Comparison of ENCODE assay signal across 9 cellular contexts in genomic region chr16:2770057-2770780, GRCh38. TPM values are rescaled to one million over a fixed set of nuclear protein-coding genes. Genes with fewer than 3 reads are reported as not detected.
A peak's percentile ranks its signal among the peaks of the same experiment; 100 is the strongest.
DNase-seq lines count a peak whose midpoint lies in the region; ATAC-seq and TF ChIP-seq lines count a peak whose summit lies in the region.
"Had no signal": no experiment of that assay in that cellular context is flagged by ENCODE, and none has a peak within 500 bp of the region (broad histone marks: within the 10 kb centered on the region; RNA-seq: fewer than 3 reads in every experiment).

No MANE protein-coding gene starts in this region.

- BruUV-seq in Caco-2 (replicated peaks; lab: Mats Ljungman, UMichigan) (no TSS peak), MCF 10A (replicated peaks; lab: Mats Ljungman, UMichigan) (no TSS peak)

- DNase-seq in Caco-2 (peak in 1 of 2 experiments; percentile 50), MCF 10A (ENCODE audit: unreplicated experiment) (peak; percentile 52), C1 segment of cervical spinal cord (lab: John Stamatoyannopoulos, UW) (no peak)
- DNase-seq: activated gamma-delta T cell had no signal

- TF ChIP-seq CTCF in Caco-2 (IDR thresholded peaks at IDR 0.05; ENCODE audit: insufficient read depth in 1 of 2, low read depth in 1 of 2, low read length in 1 of 2, severe bottlenecking in 1 of 2, unreplicated experiment in 1 of 2) (peak in 1 of 2 experiments; percentile 3), MCF 10A (IDR thresholded peaks at IDR 0.05; ENCODE audit: unreplicated experiment) (peak; percentile 26), nephron (IDR thresholded peaks at IDR 0.05; ENCODE audit: unreplicated experiment in 3 of 3) (no peak)

- no peak overlapping the region for H3K4me3 Mint-ChIP-seq in Caco-2 (ENCODE audit: unreplicated experiment)
- peak overlapping the region; percentile 74 for H3K4me3 Mint-ChIP-seq in MCF 10A (ENCODE audit: unreplicated experiment)
- H3K4me3 Mint-ChIP-seq in nephron = no peak overlapping the region

- POLR2A ChIA-PET in Caco-2 (lab: Charles Lee) = no interaction called here
- POLR2A ChIA-PET in MCF 10A (lab: Yijun Ruan, JAX) = interaction anchor here (0.6 to 5.3 kb wide), 11 partner anchors 8 to 1081 kb away, joined by 3 to 190 read pairs (median 19); partner anchors contain the start of genes ELOB, FLYWCH1, FLYWCH2 and KCTD5

- H3K27me3 Mint-ChIP-seq in Caco-2 (ENCODE audit: insufficient read depth, unreplicated experiment) (no peaks in the 10 kb centered on the region), MCF 10A (ENCODE audit: insufficient read depth, unreplicated experiment) (no peaks in the 10 kb centered on the region), nephron (ENCODE audit: low read depth) (no peaks in the 10 kb centered on the region)

- CTCF ChIA-PET in Caco-2 (lab: Charles Lee) = no interaction called here
- CTCF ChIA-PET in MCF 10A (lab: Yijun Ruan, JAX) = interaction anchor here (0.6 to 3.9 kb wide), 7 partner anchors 8 to 499 kb away, joined by 3 to 15 read pairs (median 6); partner anchors contain the start of gene SRRM2

- no peak for ATAC-seq in GM18519 (IDR thresholded peaks at IDR 0.05; ENCODE audit: low FRiP score, unreplicated experiment)
- ATAC-seq in GM21529 (IDR thresholded peaks at IDR 0.05; ENCODE audit: unreplicated experiment) = no peak
- ATAC-seq in HG03521 (IDR thresholded peaks at IDR 0.05; ENCODE audit: unreplicated experiment) = no peak

- intact Hi-C loops in Caco-2 (cut with micrococcal nuclease; ENCODE audit: unreplicated experiment) (no loop called here), MCF 10A (cut with micrococcal nuclease) (loop anchor here (1.0 kb wide), 1 partner anchor 49 kb away; no protein-coding TSS in a partner anchor)

- H3K4me1 Mint-ChIP-seq in Caco-2 (ENCODE audit: low read depth, unreplicated experiment) (peaks cover 28% of the 10 kb centered on the region), MCF 10A (ENCODE audit: insufficient read depth, unreplicated experiment) (peaks cover 49% of the 10 kb centered on the region), nephron (peaks cover 25% of the 10 kb centered on the region)

- H3K27me3 ChIP-seq in Caco-2 (replicated peaks; ENCODE audit: control insufficient read depth, insufficient read depth, low read length) (no peaks in the 10 kb centered on the region), HUES48 (ENCODE audit: control insufficient read depth, insufficient read depth, low read length) (no peaks in the 10 kb centered on the region)

- H3K27ac Mint-ChIP-seq in Caco-2 (ENCODE audit: unreplicated experiment) = peak overlapping the region; percentile 25
- H3K27ac Mint-ChIP-seq in MCF 10A (ENCODE audit: low read depth, unreplicated experiment) = peak overlapping the region; percentile 81
- peak overlapping the region; percentile 29 to 79 (median 32) for H3K27ac Mint-ChIP-seq in nephron

- no peaks in the 10 kb centered on the region for H3K9me3 Mint-ChIP-seq in Caco-2 (ENCODE audit: unreplicated experiment)
- no peaks in the 10 kb centered on the region for H3K9me3 Mint-ChIP-seq in MCF 10A (ENCODE audit: unreplicated experiment)
- H3K9me3 Mint-ChIP-seq in nephron = peaks cover 8% of the 10 kb centered on the region

- H3K9me3 ChIP-seq in Caco-2 = no peaks in the 10 kb centered on the region
- no peaks in the 10 kb centered on the region for H3K9me3 ChIP-seq in HUES48 (ENCODE audit: control insufficient read depth, insufficient read depth, low read length)

- no peak overlapping the region for H3K9ac ChIP-seq in HUES48 (ENCODE audit: low read depth, low read length)

- H3K36me3 ChIP-seq in Caco-2 (ENCODE audit: control insufficient read depth, insufficient read depth, low read length) = peaks cover 14% of the 10 kb centered on the region
- peaks cover 96% of the 10 kb centered on the region for H3K36me3 ChIP-seq in HUES48 (ENCODE audit: control insufficient read depth, insufficient read depth, low read length)

- H3K36me3 Mint-ChIP-seq in Caco-2 (ENCODE audit: insufficient read depth, unreplicated experiment) (peaks cover 94% of the 10 kb centered on the region), MCF 10A (ENCODE audit: insufficient read depth, unreplicated experiment) (peaks cover 98% of the 10 kb centered on the region), nephron (ENCODE audit: low read depth) (peaks cover 75% of the 10 kb centered on the region)

- H3K4me1 ChIP-seq in Caco-2 (no peaks in the 10 kb centered on the region), HUES48 (ENCODE audit: control insufficient read depth, insufficient read depth, low read length) (no peaks in the 10 kb centered on the region)

- H3K27ac ChIP-seq in HUES48 (ENCODE audit: low read depth, low read length) = peak overlapping the region; percentile 47

- H3K4me3 ChIP-seq in Caco-2 (ENCODE audit: low read depth, low read length) = no peak overlapping the region
- no peak overlapping the region for H3K4me3 ChIP-seq in HUES48 (ENCODE audit: low read depth, low read length)

RNA-seq across cellular contexts. Expression of gene ELOB, which starts 6.9 kb away (rescaled TPM):
- total RNA-seq in Caco-2 (2022) (175 and 184 TPM in 2 replicates), MCF 10A (2022) (438 and 504 TPM in 2 replicates)

RNA-seq across cellular contexts. Expression of gene PRSS33, which starts 17.1 kb away (rescaled TPM):
- total RNA-seq in Caco-2 (2022) (not detected in 2 replicates), MCF 10A (2022) (not detected in 2 replicates)

RNA-seq across cellular contexts. Expression of gene SRRM2, which starts 17.8 kb away (rescaled TPM):
- 332 and 382 TPM in 2 replicates for total RNA-seq in Caco-2 (2022)
- total RNA-seq in MCF 10A (2022) = 710 and 779 TPM in 2 replicates

RNA-seq across cellular contexts. Expression of gene PRSS41, which starts 28.1 kb away (rescaled TPM):
- total RNA-seq in Caco-2 (2022) (not detected in 2 replicates), MCF 10A (2022) (not detected in 2 replicates)

RNA-seq across cellular contexts. Expression of gene PRSS21, which starts 46.8 kb away (rescaled TPM):
- total RNA-seq in Caco-2 (2022) = not detected in 2 replicates
- total RNA-seq in MCF 10A (2022) = 16.4 TPM in 2 replicates

Comparison
In these comparisons a context has a peak if more than half of its experiments do, and no peak if none do; other contexts are left out.
1. H3K27ac Mint-ChIP-seq: peak in every context shown above with its lines; median percentile 81 in MCF 10A; 32 in nephron; 25 in Caco-2.